Comparison of ENCODE assay signal across 8 cellular contexts in genomic region chr1:2189459-2190425, GRCh38. TPM values are rescaled to one million over a fixed set of nuclear protein-coding genes. Genes with fewer than 3 reads are reported as not detected.
A peak's percentile ranks its signal among the peaks of the same experiment; 100 is the strongest.
DNase-seq lines count a peak whose midpoint lies in the region; TF ChIP-seq lines count a peak whose summit lies in the region.

No MANE protein-coding gene starts in this region.

- peak in 1 of 6 experiments; percentile 30 for TF ChIP-seq CTCF in esophagus squamous epithelium (IDR thresholded peaks at IDR 0.05)

- H3K4me3 ChIP-seq in HUES64 (ENCODE audit: low read length) (peak overlapping the region; percentile 46), esophagus squamous epithelium (peak overlapping the region; percentile 39 to 76 (median 52))

- H3K27me3 ChIP-seq in HUES64 (ENCODE audit: insufficient read depth, low read length), result no peaks in the 10 kb centered on the region
- no peaks in the 10 kb centered on the region for H3K27me3 ChIP-seq in esophagus squamous epithelium

- H3K36me3 ChIP-seq in HUES64 (ENCODE audit: insufficient read depth, low read length) (peaks cover 19% of the 10 kb centered on the region), esophagus squamous epithelium (peaks cover 0 to 27% (median 6%) of the 10 kb centered on the region in 3 donors)

- no peaks in the 10 kb centered on the region for H3K9me3 ChIP-seq in HUES64 (ENCODE audit: insufficient read depth, low read depth, low read length)
- H3K9me3 ChIP-seq in esophagus squamous epithelium, result no peaks in the 10 kb centered on the region

- intact Hi-C loops in esophagus squamous epithelium (cut with DNase I), result loop anchor here (10.0 kb wide), 2 partner anchors 125 to 355 kb away; no protein-coding TSS in a partner anchor

- peak overlapping the region; percentile 56 for H3K9ac ChIP-seq in HUES64 (ENCODE audit: low read depth, low read length)

- TF ChIP-seq POLR2A in GM19193 (IDR thresholded peaks at IDR 0.05; ENCODE audit: extremely low read depth, insufficient read depth, insufficient read length) (peak; percentile 20), esophagus squamous epithelium (IDR thresholded peaks at IDR 0.05) (peak in 3 of 4 donors; percentile 4 to 80 (median 42))

- H3K27ac ChIP-seq in HUES64 (ENCODE audit: low read depth, low read length) (peak overlapping the region; percentile 78), esophagus squamous epithelium (peak overlapping the region; percentile 84 to 98 (median 94))

- WGBS in HUES64, result 19% methylated on average over 65 of the region's 65 CpGs
- WGBS in esophagus squamous epithelium, 2 donors, result 0% methylated on average over 29 of the region's 65 CpGs; no CpG with 5 or more reads in 1 of the 2 donors

- H3K4me1 ChIP-seq in HUES64 (ENCODE audit: insufficient read depth, low read length), result peaks cover 6% of the 10 kb centered on the region; the same call in 1 of the 2 replicates
- peaks cover 38 to 76% (median 41%) of the 10 kb centered on the region in 3 donors for H3K4me1 ChIP-seq in esophagus squamous epithelium

- DNase-seq in A172 (ENCODE audit: low spot score) (peak; percentile 85), activated T-helper 1 cell treated with Interleukin-2 at 50 U/mL for 16 hours (ENCODE audit: low read depth) (peak; percentile 85), esophagus squamous epithelium (lab: John Stamatoyannopoulos, UW) (peak; percentile 78), myocyte (ENCODE audit: low read depth) (peak; percentile 96)
- DNase-seq in stimulated activated CD8-positive, alpha-beta memory T cell treated with anti-CD3 and anti-CD28 coated beads, Interleukin-7, amount 100 ng/mL, for 1 hour (ENCODE audit: low read depth in 2 of 2), result peak; percentile 76 to 77

TF ChIP-seq in PFSK-1, 5 proteins besides CTCF, POLR2A, EP300 and RAD21:
- no peak for TF ChIP-seq FOXP2 (optimal IDR thresholded peaks at IDR 0.05; ENCODE audit: borderline replicate concordance, extremely low read depth, extremely low read length, insufficient read depth)
- peak; percentile 83; the same call in 1 of the 2 replicates for TF ChIP-seq SIN3A (IDR thresholded peaks at IDR 0.05; ENCODE audit: borderline replicate concordance, insufficient read depth, low read length)
- peak; percentile 76 for TF ChIP-seq POLR2AphosphoS5 (IDR thresholded peaks at IDR 0.05; ENCODE audit: low read depth, low read length)
- TF ChIP-seq, protein P1, sequence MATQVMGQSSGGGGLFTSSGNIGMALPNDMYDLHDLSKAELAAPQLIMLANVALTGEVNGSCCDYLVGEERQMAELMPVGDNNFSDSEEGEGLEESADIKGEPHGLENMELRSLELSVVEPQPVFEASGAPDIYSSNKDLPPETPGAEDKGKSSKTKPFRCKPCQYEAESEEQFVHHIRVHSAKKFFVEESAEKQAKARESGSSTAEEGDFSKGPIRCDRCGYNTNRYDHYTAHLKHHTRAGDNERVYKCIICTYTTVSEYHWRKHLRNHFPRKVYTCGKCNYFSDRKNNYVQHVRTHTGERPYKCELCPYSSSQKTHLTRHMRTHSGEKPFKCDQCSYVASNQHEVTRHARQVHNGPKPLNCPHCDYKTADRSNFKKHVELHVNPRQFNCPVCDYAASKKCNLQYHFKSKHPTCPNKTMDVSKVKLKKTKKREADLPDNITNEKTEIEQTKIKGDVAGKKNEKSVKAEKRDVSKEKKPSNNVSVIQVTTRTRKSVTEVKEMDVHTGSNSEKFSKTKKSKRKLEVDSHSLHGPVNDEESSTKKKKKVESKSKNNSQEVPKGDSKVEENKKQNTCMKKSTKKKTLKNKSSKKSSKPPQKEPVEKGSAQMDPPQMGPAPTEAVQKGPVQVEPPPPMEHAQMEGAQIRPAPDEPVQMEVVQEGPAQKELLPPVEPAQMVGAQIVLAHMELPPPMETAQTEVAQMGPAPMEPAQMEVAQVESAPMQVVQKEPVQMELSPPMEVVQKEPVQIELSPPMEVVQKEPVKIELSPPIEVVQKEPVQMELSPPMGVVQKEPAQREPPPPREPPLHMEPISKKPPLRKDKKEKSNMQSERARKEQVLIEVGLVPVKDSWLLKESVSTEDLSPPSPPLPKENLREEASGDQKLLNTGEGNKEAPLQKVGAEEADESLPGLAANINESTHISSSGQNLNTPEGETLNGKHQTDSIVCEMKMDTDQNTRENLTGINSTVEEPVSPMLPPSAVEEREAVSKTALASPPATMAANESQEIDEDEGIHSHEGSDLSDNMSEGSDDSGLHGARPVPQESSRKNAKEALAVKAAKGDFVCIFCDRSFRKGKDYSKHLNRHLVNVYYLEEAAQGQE (IDR thresholded peaks at IDR 0.05; ENCODE audit: insufficient read depth in 1 of 2, low read depth in 2 of 2, low read length in 2 of 2), result 0 out of 4 replicates have a peak, but pooled peaks of 1 of the 2 experiments have one; percentile 23
- TF ChIP-seq TAF1 (IDR thresholded peaks at IDR 0.05; ENCODE audit: borderline replicate concordance, insufficient read depth, low read length), result peak; percentile 62; the same call in 1 of the 2 replicates
TF ChIP-seq in PFSK-1: peak in this region for 4.

RNA-seq across cellular contexts. Expression of gene FAAP20, which starts 4.8 kb away (rescaled TPM):
- 18.6 and 34.6 TPM in 2 replicates for total RNA-seq in A172 (2014; rRNA removed; shearing (Covaris generic))
- polyA plus RNA-seq in HUES64 (2013, experiment 1 of 2), result 76.8 TPM
- 80.1 TPM for polyA plus RNA-seq in HUES64 (2013, experiment 2 of 2)
- polyA plus RNA-seq in PFSK-1 (2012; ENCODE audit: insufficient read length, low read depth), result 99.2 TPM
- total RNA-seq in esophagus squamous epithelium (10 to 100 TPM in 3 of 4 donors, 1 to 10 TPM in 1; 8.6 to 22.5 (median 18.1) TPM), myocyte (37.3 and 43.0 TPM in 2 replicates)
- polyA plus RNA-seq in myocyte (2012), result 64.9 TPM

RNA-seq across cellular contexts. Expression of gene SKI, which starts 38.4 kb away (rescaled TPM):
- total RNA-seq in A172 (2014; rRNA removed; shearing (Covaris generic)), result 4.1 and 14.8 TPM in 2 replicates
- polyA plus RNA-seq in HUES64 (2013, experiment 1 of 2), result 33.1 TPM
- polyA plus RNA-seq in HUES64 (2013, experiment 2 of 2), result 32.7 TPM
- 29.4 TPM for polyA plus RNA-seq in PFSK-1 (2012; ENCODE audit: insufficient read length, low read depth)
- 10 to 100 TPM; 18.2 to 38.8 (median 25.2) TPM for total RNA-seq in esophagus squamous epithelium
- 12.1 and 15.2 TPM in 2 replicates for total RNA-seq in myocyte
- polyA plus RNA-seq in myocyte (2012), result 34.7 TPM

Comparison
In these comparisons a context has a peak if more than half of its experiments do, and no peak if none do; other contexts are left out.
1. Peak in every context shown above with its lines: DNase-seq, H3K4me3 ChIP-seq and H3K27ac ChIP-seq.